Comparison of ENCODE assay signal across 1 cellular context in genomic region chr17:39402279-39402889, GRCh38.
TF ChIP-seq lines count a peak whose summit lies in the region.

No MANE protein-coding gene starts in this region.

TF ChIP-seq in HepG2, 621 proteins besides CTCF, POLR2A, EP300 and RAD21 (continued from another document and continues in another):
- TF ChIP-seq HOMEZ (CRISPR knock-in tag; IDR thresholded peaks at IDR 0.05; ENCODE audit: low read depth), result 0 out of 2 replicates have a peak, but pooled peaks have one; percentile 11
- no peak for TF ChIP-seq SP140L (CRISPR knock-in tag; IDR thresholded peaks at IDR 0.05; ENCODE audit: borderline replicate concordance)
- TF ChIP-seq SRSF1 (optimal IDR thresholded peaks at IDR 0.05; ENCODE audit: low read depth, low read length), result no peak
- no peak for TF ChIP-seq NCOA1 (CRISPR knock-in tag; IDR thresholded peaks at IDR 0.05)
- TF ChIP-seq ZBTB43 (CRISPR knock-in tag; conservative IDR thresholded peaks at IDR 0.05), result no peak
- peak in 1 of 2 experiments; percentile 36; a peak in 1 of 4 replicates for TF ChIP-seq HMGXB4 (CRISPR knock-in tag; IDR thresholded peaks at IDR 0.05; ENCODE audit: borderline replicate concordance in 1 of 2, low read depth in 1 of 2)
- TF ChIP-seq ZNF441 (CRISPR knock-in tag; IDR thresholded peaks at IDR 0.05; ENCODE audit: borderline replicate concordance), result no peak
- no peak for TF ChIP-seq ZNF136 (CRISPR knock-in tag; IDR thresholded peaks at IDR 0.05; ENCODE audit: low read depth)
- no peak for TF ChIP-seq ZNF879 (CRISPR knock-in tag; IDR thresholded peaks at IDR 0.05)
- TF ChIP-seq HNF1A (IDR thresholded peaks at IDR 0.05; ENCODE audit: low read depth), result no peak
- TF ChIP-seq HNF1A (CRISPR knock-in tag; IDR thresholded peaks at IDR 0.05; ENCODE audit: borderline replicate concordance), result no peak
- peak; percentile 58 for TF ChIP-seq ZNF546 (CRISPR knock-in tag; conservative IDR thresholded peaks at IDR 0.05)
- TF ChIP-seq NFAT5 (CRISPR knock-in tag; IDR thresholded peaks at IDR 0.05), result no peak
- no peak for TF ChIP-seq ZNF678 (CRISPR knock-in tag; IDR thresholded peaks at IDR 0.05)
- no peak for TF ChIP-seq ZNF773 (CRISPR knock-in tag; IDR thresholded peaks at IDR 0.05; ENCODE audit: borderline replicate concordance)
- no peak for TF ChIP-seq NR2C2 (CRISPR knock-in tag; IDR thresholded peaks at IDR 0.05; ENCODE audit: borderline replicate concordance)
- no peak for TF ChIP-seq DNMT1 (CRISPR knock-in tag; IDR thresholded peaks at IDR 0.05)
- no peak for TF ChIP-seq RNF2 (conservative IDR thresholded peaks at IDR 0.05; ENCODE audit: low read depth)
- TF ChIP-seq ZNF616 (CRISPR knock-in tag; IDR thresholded peaks at IDR 0.05; ENCODE audit: low read depth), result no peak
- TF ChIP-seq TCF7 (IDR thresholded peaks at IDR 0.05; ENCODE audit: low read depth), result no peak
- peak; percentile 61; the same call in 1 of the 2 replicates for TF ChIP-seq BORCS8-MEF2B (CRISPR knock-in tag; IDR thresholded peaks at IDR 0.05)
- peak; percentile 28; the same call in 1 of the 2 replicates for TF ChIP-seq HOXA5 (CRISPR knock-in tag; IDR thresholded peaks at IDR 0.05)
- no peak; the same call in 1 of the 2 replicates for TF ChIP-seq UBTF (CRISPR knock-in tag; IDR thresholded peaks at IDR 0.05)
- no peak for TF ChIP-seq HOXA7 (CRISPR knock-in tag; IDR thresholded peaks at IDR 0.05)
- no peak for TF ChIP-seq MIER2 (CRISPR knock-in tag; IDR thresholded peaks at IDR 0.05)
- TF ChIP-seq TMF1 (CRISPR knock-in tag; IDR thresholded peaks at IDR 0.05; ENCODE audit: low read depth), result no peak
- TF ChIP-seq ZNF460 (CRISPR knock-in tag; IDR thresholded peaks at IDR 0.05; ENCODE audit: borderline replicate concordance), result no peak
- TF ChIP-seq NFYC (CRISPR knock-in tag; IDR thresholded peaks at IDR 0.05), result peak; percentile 93
- TF ChIP-seq ZNF709 (CRISPR knock-in tag; IDR thresholded peaks at IDR 0.05), result no peak
- no peak for TF ChIP-seq HHEX (CRISPR knock-in tag; IDR thresholded peaks at IDR 0.05)
- TF ChIP-seq RFX3 (CRISPR knock-in tag; IDR thresholded peaks at IDR 0.05), result no peak
- no peak for TF ChIP-seq ZNF737 (CRISPR knock-in tag; IDR thresholded peaks at IDR 0.05; ENCODE audit: borderline replicate concordance)
- TF ChIP-seq HMG20A (CRISPR knock-in tag; IDR thresholded peaks at IDR 0.05; ENCODE audit: borderline replicate concordance), result 0 out of 2 replicates have a peak, but pooled peaks have one; percentile 18
- TF ChIP-seq ZNF766 (CRISPR knock-in tag; IDR thresholded peaks at IDR 0.05; ENCODE audit: borderline replicate concordance), result no peak
- no peak for TF ChIP-seq ZFP41 (CRISPR knock-in tag; IDR thresholded peaks at IDR 0.05; ENCODE audit: borderline replicate concordance)
- TF ChIP-seq ZNF282 (IDR thresholded peaks at IDR 0.05; ENCODE audit: partially characterized antibody), result no peak
- TF ChIP-seq ZNF605 (CRISPR knock-in tag; IDR thresholded peaks at IDR 0.05), result no peak
- no peak for TF ChIP-seq FOXK2 (IDR thresholded peaks at IDR 0.05)
- TF ChIP-seq YY1 (IDR thresholded peaks at IDR 0.05; ENCODE audit: insufficient read depth, insufficient replicate concordance, low read depth, low read length), result no peak
- TF ChIP-seq FOXK1 (CRISPR knock-in tag; IDR thresholded peaks at IDR 0.05; ENCODE audit: borderline replicate concordance, low read depth), result peak; percentile 95; the same call in 1 of the 2 replicates
- no peak for TF ChIP-seq SALL2 (CRISPR knock-in tag; IDR thresholded peaks at IDR 0.05)
- TF ChIP-seq ARID4A (CRISPR knock-in tag; IDR thresholded peaks at IDR 0.05; ENCODE audit: borderline replicate concordance), result peak; percentile 67
- TF ChIP-seq MLLT10 (CRISPR knock-in tag; IDR thresholded peaks at IDR 0.05), result no peak
- no peak for TF ChIP-seq ZNF496 (CRISPR knock-in tag; IDR thresholded peaks at IDR 0.05; ENCODE audit: insufficient replicate concordance)
- no peak for TF ChIP-seq EZH2 (conservative IDR thresholded peaks at IDR 0.05; ENCODE audit: low read depth, low read length)
- TF ChIP-seq SIN3B (IDR thresholded peaks at IDR 0.05; ENCODE audit: low read length), result peak; percentile 98
